8 cellular contexts compared by ENCODE assay signal in the genomic region with DNA sequence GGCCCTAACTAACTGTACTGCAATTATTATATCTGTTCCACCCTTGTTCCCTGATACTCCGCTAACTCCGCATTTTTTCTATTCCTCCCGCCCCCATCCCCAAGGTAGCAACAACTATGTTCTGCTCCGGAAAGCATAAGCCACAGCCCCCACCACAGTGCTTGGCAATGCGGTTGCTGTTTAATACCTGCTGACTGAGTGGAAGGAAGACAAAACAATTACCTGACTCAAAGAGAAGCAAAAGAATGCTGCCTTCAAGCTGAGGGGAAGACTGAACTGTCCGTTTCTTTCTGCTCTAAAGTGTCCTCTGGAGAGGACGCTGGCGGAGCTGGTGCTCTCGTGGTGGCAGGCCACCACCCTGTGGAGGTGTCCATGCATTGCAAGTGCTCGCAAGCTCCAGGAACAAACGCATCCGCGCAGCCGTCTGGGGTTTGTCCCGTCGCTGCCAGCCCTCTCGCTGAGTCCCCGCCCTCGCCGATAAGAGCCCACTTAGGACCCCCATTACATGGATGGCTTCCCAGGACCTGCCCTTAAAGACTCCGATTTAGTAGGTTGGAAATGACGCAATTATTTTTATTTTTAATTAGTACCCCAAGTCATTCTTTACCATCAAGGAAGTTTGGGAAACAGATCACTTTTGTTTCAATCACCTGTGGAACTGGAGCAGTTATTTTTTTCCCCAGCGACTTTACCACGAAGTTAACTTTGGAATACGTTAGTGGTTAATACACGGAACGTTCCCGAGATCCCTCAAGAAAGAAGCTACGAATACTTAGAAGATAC. TPM values are rescaled to one million over a fixed set of nuclear protein-coding genes. Genes with fewer than 3 reads are reported as not detected.
DNase-seq lines count a peak whose midpoint lies in the region; ATAC-seq and TF ChIP-seq lines count a peak whose summit lies in the region.

No MANE protein-coding gene starts in this region.

- TF ChIP-seq CTCF in BJ (IDR thresholded peaks at IDR 0.05; ENCODE audit: insufficient read depth, low read depth, low read length) (peak; percentile 94), dorsolateral prefrontal cortex (IDR thresholded peaks at IDR 0.05 in 54 of 56, conservative IDR thresholded peaks at IDR 0.05 in 2 of 56; ENCODE audit: low read depth in 1 of 56, partially characterized antibody in 56 of 56) (peak; percentile 79 to 98 (median 94)), lower lobe of right lung (IDR thresholded peaks at IDR 0.05) (peak; percentile 97)

- peak; percentile 58 for TF ChIP-seq POLR2A in GM19099 (IDR thresholded peaks at IDR 0.05; ENCODE audit: extremely low read depth, insufficient read length, low read depth)

- no peaks in the 10 kb centered on the region for H3K27me3 ChIP-seq in BJ (ENCODE audit: control insufficient read depth, insufficient read depth, low read length)
- no peaks in the 10 kb centered on the region for H3K27me3 ChIP-seq in dorsolateral prefrontal cortex
- H3K27me3 ChIP-seq in lower lobe of right lung (ENCODE audit: low read depth) = no peaks in the 10 kb centered on the region

- POLR2A ChIA-PET in BJ (lab: Charles Lee) = interaction anchor here (0.6 to 1.0 kb wide), 3 partner anchors 14 to 237 kb away, joined by 3 to 4 read pairs (median 3); no protein-coding TSS in a partner anchor

- H3K36me3 ChIP-seq in BJ (ENCODE audit: control insufficient read depth, insufficient read depth, low read length) = no peaks in the 10 kb centered on the region; the same call in 1 of the 2 replicates
- H3K36me3 ChIP-seq in lower lobe of right lung = peaks cover 4% of the 10 kb centered on the region

- ATAC-seq in HG03439 (IDR thresholded peaks at IDR 0.05; ENCODE audit: unreplicated experiment) = peak; percentile 47
- ATAC-seq in lower lobe of right lung = peak; percentile 85 to 88

- intact Hi-C loops in dorsolateral prefrontal cortex (cut with DNase I) (loop anchor here (1.0 to 10.0 kb wide), 8 partner anchors 15 to 671 kb away; a partner anchor contains a TSS), lower lobe of right lung (cut with DNase I) (no loop called here)

- H3K27ac ChIP-seq in dorsolateral prefrontal cortex (peak overlapping the region; percentile 49 to 99 (median 97)), lower lobe of right lung (peak overlapping the region; percentile 100)

- H3K4me1 ChIP-seq in lower lobe of right lung = peaks cover 40% of the 10 kb centered on the region

- H3K9me3 ChIP-seq in lower lobe of right lung = no peaks in the 10 kb centered on the region

- DNase-seq in BJ (ENCODE audit: low read depth) (no peak), NCI-H526 (lab: John Stamatoyannopoulos, UW) (peak; percentile 41 to 85), dorsolateral prefrontal cortex (peak; percentile 69 to 89 (median 86)), lower lobe of right lung (peak; percentile 93)
- DNase-seq in activated CD4-positive, alpha-beta T cell treated with anti-CD3 and anti-CD28 coated beads, Interleukin-2, amount 50 U/mL, for 24 hours (ENCODE audit: low read depth in 1 of 2, low spot score in 1 of 2) = peak; percentile 47 to 77
- DNase-seq in stimulated activated CD4-positive, alpha-beta T cell treated with anti-CD3 and anti-CD28 coated beads, TNF-alpha, amount 100 ng/mL, for 1 hour (ENCODE audit: low read depth in 3 of 3, low spot score in 1 of 3) = peak; percentile 50 to 62 (median 54)

- CTCF ChIA-PET in BJ (lab: Yijun Ruan, JAX) = interaction anchor here (0.6 to 4.4 kb wide), 35 partner anchors 9 to 673 kb away, joined by 3 to 36 read pairs (median 4); no protein-coding TSS in a partner anchor

- H3K4me3 ChIP-seq in BJ (ENCODE audit: low read depth, low read length) (peak overlapping the region; percentile 95), dorsolateral prefrontal cortex (peak overlapping the region; percentile 22 to 100 (median 94)), lower lobe of right lung (peak overlapping the region; percentile 87)

RNA-seq across cellular contexts. Expression of a gene that starts 1.6 kb away (rescaled TPM):
- polyA plus RNA-seq in BJ (2011; rRNA removed) = 579 and 1,077 TPM in 2 replicates
- polyA minus RNA-seq in BJ (2011; rRNA and poly(A)+ RNA removed) = 231 and 424 TPM in 2 replicates
- total RNA-seq in dorsolateral prefrontal cortex = 10 to 100 TPM; 23.3 to 83.1 (median 42.9) TPM
- 481 TPM for total RNA-seq in lower lobe of right lung

RNA-seq across cellular contexts. Expression of a gene that starts 15.9 kb away (rescaled TPM):
- 778 and 1,016 TPM in 2 replicates for polyA plus RNA-seq in BJ (2011; rRNA removed)
- 204 and 327 TPM in 2 replicates for polyA minus RNA-seq in BJ (2011; rRNA and poly(A)+ RNA removed)
- total RNA-seq in dorsolateral prefrontal cortex (100 to 1,000 TPM in 100 of 120 experiments, 10 to 100 TPM in 20; 72.6 to 168 (median 118) TPM), lower lobe of right lung (318 TPM)

RNA-seq across cellular contexts. Expression of a gene that starts 26.3 kb away (rescaled TPM):
- polyA plus RNA-seq in BJ (2011; rRNA removed) = 0.26 and 0.48 TPM in 2 replicates
- 0.10 and 0.43 TPM in 2 replicates for polyA minus RNA-seq in BJ (2011; rRNA and poly(A)+ RNA removed)
- total RNA-seq in dorsolateral prefrontal cortex (10 to 100 TPM in 34 of 120 experiments, 1 to 10 TPM in 86; 2.2 to 18.7 (median 8.0) TPM), lower lobe of right lung (5.0 TPM)
